Comparison of ENCODE assay signal across 22 cellular contexts in the genomic region with DNA sequence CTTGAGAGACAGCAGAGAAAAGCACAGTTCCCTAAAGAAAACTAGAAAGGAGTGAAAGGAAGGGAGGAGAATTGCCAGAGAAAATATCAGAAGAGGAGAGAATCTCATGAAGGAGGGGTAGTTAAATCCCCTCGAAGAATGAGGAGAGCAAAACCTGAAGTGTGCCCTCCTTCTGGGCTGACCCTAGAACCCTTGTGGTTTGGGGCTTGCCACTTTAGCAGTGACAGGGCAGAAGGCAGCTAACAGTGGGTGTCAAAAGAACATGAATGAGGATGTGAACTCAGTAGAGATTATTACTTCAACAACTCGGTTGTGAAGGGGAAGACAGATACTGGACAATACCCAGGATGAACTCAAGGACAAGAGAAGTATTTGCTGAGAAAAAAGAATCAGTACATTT.
"Had no signal": no experiment of that assay in that cellular context is flagged by ENCODE, and none has a peak within 500 bp of the region (broad histone marks: within the 10 kb centered on the region; RNA-seq: fewer than 3 reads in every experiment).

No MANE protein-coding gene starts in this region.

- H3K4me3 ChIP-seq: body of pancreas, cardiac muscle cell, heart left ventricle, neural progenitor cell, prostate gland, thoracic aorta, vagina had no signal

- H3K9me3 Mint-ChIP-seq: activated CD4-positive, alpha-beta memory T cell treated with anti-CD3 and anti-CD28 coated beads for 36 hours; activated naive CD4-positive, alpha-beta T cell treated with anti-CD3 and anti-CD28 coated beads for 36 hours; activated naive CD8-positive, alpha-beta T cell treated with anti-CD3 and anti-CD28 coated beads, Interleukin-2, amount 50 U/mL, for 24 hours; memory B cell; neural progenitor cell; T-helper 2 cell treated with Interferon-gamma antibody and Interleukin-4, amounts not matched to agents 5 μg/mL and 100 μg/mL, for 36 hours; type B pancreatic cell had no signal

- ATAC-seq: activated naive CD8-positive, alpha-beta T cell treated with anti-CD3 and anti-CD28 coated beads, Interleukin-2, amount 50 U/mL, for 24 hours; body of pancreas; heart left ventricle; left colon had no signal

- H3K4me1 Mint-ChIP-seq: activated naive CD8-positive, alpha-beta T cell treated with anti-CD3 and anti-CD28 coated beads, Interleukin-2, amount 50 U/mL, for 24 hours; memory B cell; neural progenitor cell had no signal

- H3K9me3 ChIP-seq: body of pancreas, heart left ventricle, prostate gland, thoracic aorta, vagina had no signal

- H3K4me3 Mint-ChIP-seq: activated CD4-positive, alpha-beta memory T cell treated with anti-CD3 and anti-CD28 coated beads for 36 hours; activated naive CD4-positive, alpha-beta T cell treated with anti-CD3 and anti-CD28 coated beads for 36 hours; activated naive CD8-positive, alpha-beta T cell treated with anti-CD3 and anti-CD28 coated beads, Interleukin-2, amount 50 U/mL, for 24 hours; memory B cell; neural progenitor cell; T-helper 2 cell treated with Interferon-gamma antibody and Interleukin-4, amounts not matched to agents 5 μg/mL and 100 μg/mL, for 36 hours; type B pancreatic cell had no signal

- H3K4me2 ChIP-seq: neural progenitor cell had no signal

- H3K4me1 ChIP-seq: body of pancreas, neural progenitor cell, prostate gland, vagina had no signal

- H3K27ac ChIP-seq: body of pancreas, cardiac muscle cell, heart left ventricle, neural progenitor cell, prostate gland, thoracic aorta, vagina had no signal

- H3K27me3 ChIP-seq: body of pancreas, cardiac muscle cell, heart left ventricle, neural progenitor cell, vagina had no signal

- DNase-seq: activated CD4-positive, alpha-beta memory T cell treated with anti-CD3 and anti-CD28 coated beads for 36 hours; activated CD4-positive, alpha-beta T cell treated with anti-CD3 and anti-CD28 coated beads for 4 hours; activated CD4-positive, CD25-positive, alpha-beta regulatory T cell; activated naive CD4-positive, alpha-beta T cell treated with anti-CD3 and anti-CD28 coated beads for 36 hours; activated naive CD8-positive, alpha-beta T cell treated with anti-CD3 and anti-CD28 coated beads, Interleukin-2, amount 50 U/mL, for 24 hours; activated T-cell treated with anti-CD3 and anti-CD28 coated beads, Interleukin-2, amount 50 U/mL, for 1 hour; anterior cingulate cortex; body of pancreas; effector CD4-positive, alpha-beta T cell; heart left ventricle; left colon; stimulated activated CD4-positive, alpha-beta T cell treated with anti-CD3 and anti-CD28 coated beads, Interleukin-2, amount 100 ng/mL, for 48 hours; stimulated activated CD8-positive, alpha-beta memory T cell treated with anti-CD3 and anti-CD28 coated beads, Interleukin-4, amount 100 ng/mL, for 48 hours; stimulated activated naive CD4-positive, alpha-beta T cell had no signal

- H3K9ac ChIP-seq: neural progenitor cell had no signal

- H3K36me3 ChIP-seq: neural progenitor cell, prostate gland had no signal

- H3K27ac Mint-ChIP-seq: activated CD4-positive, alpha-beta memory T cell treated with anti-CD3 and anti-CD28 coated beads for 36 hours; activated naive CD4-positive, alpha-beta T cell treated with anti-CD3 and anti-CD28 coated beads for 36 hours; activated naive CD8-positive, alpha-beta T cell treated with anti-CD3 and anti-CD28 coated beads, Interleukin-2, amount 50 U/mL, for 24 hours; memory B cell; neural progenitor cell; T-helper 2 cell treated with Interferon-gamma antibody and Interleukin-4, amounts not matched to agents 5 μg/mL and 100 μg/mL, for 36 hours; type B pancreatic cell had no signal

- H2AFZ ChIP-seq: neural progenitor cell had no signal

- H3K27me3 Mint-ChIP-seq: activated CD4-positive, alpha-beta memory T cell treated with anti-CD3 and anti-CD28 coated beads for 36 hours; activated naive CD8-positive, alpha-beta T cell treated with anti-CD3 and anti-CD28 coated beads, Interleukin-2, amount 50 U/mL, for 24 hours; memory B cell; type B pancreatic cell had no signal
